In genomic region chr13:112716841-112717520, GRCh38 we compare ENCODE assay signal across 1 cellular context.
TF ChIP-seq lines count a peak whose summit lies in the region.

No MANE protein-coding gene starts in this region.

TF ChIP-seq in WTC11, 78 proteins besides CTCF, POLR2A, EP300 and RAD21 (continued from another document):
- TF ChIP-seq, protein P1, sequence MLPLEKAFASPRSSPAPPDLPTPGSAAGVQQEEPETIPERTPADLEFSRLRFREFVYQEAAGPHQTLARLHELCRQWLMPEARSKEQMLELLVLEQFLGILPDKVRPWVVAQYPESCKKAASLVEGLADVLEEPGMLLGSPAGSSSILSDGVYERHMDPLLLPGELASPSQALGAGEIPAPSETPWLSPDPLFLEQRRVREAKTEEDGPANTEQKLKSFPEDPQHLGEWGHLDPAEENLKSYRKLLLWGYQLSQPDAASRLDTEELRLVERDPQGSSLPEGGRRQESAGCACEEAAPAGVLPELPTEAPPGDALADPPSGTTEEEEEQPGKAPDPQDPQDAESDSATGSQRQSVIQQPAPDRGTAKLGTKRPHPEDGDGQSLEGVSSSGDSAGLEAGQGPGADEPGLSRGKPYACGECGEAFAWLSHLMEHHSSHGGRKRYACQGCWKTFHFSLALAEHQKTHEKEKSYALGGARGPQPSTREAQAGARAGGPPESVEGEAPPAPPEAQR (CRISPR knock-in tag; IDR thresholded peaks at IDR 0.05), result no peak
- TF ChIP-seq OVOL2 (CRISPR knock-in tag; IDR thresholded peaks at IDR 0.05; ENCODE audit: borderline replicate concordance) (no peak), KAT7 (CRISPR knock-in tag; IDR thresholded peaks at IDR 0.05; ENCODE audit: borderline replicate concordance) (no peak), ATF6 (CRISPR knock-in tag; IDR thresholded peaks at IDR 0.05) (no peak), ARID4B (CRISPR knock-in tag; IDR thresholded peaks at IDR 0.05; ENCODE audit: borderline replicate concordance) (no peak), FOXP1 (CRISPR knock-in tag; IDR thresholded peaks at IDR 0.05; ENCODE audit: borderline replicate concordance) (no peak), SOX15 (CRISPR knock-in tag; IDR thresholded peaks at IDR 0.05) (no peak), MXD4 (CRISPR knock-in tag; IDR thresholded peaks at IDR 0.05; ENCODE audit: borderline replicate concordance) (no peak), TCF7 (CRISPR knock-in tag; IDR thresholded peaks at IDR 0.05; ENCODE audit: low read depth) (no peak)
